Comparison of ENCODE assay signal across 8 cellular contexts in the genomic region with DNA sequence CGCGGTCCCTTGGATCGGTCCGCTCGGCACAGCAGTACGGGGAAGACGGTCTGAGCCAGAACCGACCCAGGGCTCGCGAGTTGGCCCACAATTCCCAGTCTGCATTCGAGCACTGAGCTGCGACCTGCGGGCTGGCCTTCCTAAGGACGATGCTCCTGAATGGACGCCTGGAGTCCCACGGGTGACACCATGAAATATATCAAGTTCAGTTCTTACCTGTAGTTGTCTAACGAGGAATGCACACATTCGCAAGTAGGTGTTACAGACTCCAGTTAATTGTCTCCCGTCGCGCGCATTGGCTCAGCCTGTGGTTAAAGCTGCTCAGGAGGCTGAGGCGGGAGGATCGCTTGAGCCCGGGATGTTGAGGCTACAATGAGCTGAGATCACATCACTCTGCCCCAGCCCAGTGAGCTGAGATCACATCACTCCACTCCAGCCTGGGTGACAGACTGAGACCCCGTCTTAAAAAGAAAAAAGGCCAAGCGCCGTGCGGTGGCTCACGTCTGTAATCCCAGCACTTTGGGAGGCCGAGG. TPM values are rescaled to one million over a fixed set of nuclear protein-coding genes. Genes with fewer than 3 reads are reported as not detected.
DNase-seq lines count a peak whose midpoint lies in the region; ATAC-seq and TF ChIP-seq lines count a peak whose summit lies in the region.

No MANE protein-coding gene starts in this region.

- H3K9me3 ChIP-seq in CD4-positive, alpha-beta memory T cell (ENCODE audit: control insufficient read depth in 1 of 2, low read length in 2 of 2): no peaks in the 10 kb centered on the region
- H3K9me3 ChIP-seq in PC-9 (ENCODE audit: insufficient read depth, low read depth) (no peaks in the 10 kb centered on the region), endocrine pancreas (ENCODE audit: control insufficient read depth, low read length) (no peaks in the 10 kb centered on the region), neuron (ENCODE audit: low read length) (no peaks in the 10 kb centered on the region)

- H3K4me3 Mint-ChIP-seq in CD4-positive, alpha-beta memory T cell: peak overlapping the region; percentile 87 to 96 (median 90)

- CTCF ChIA-PET in CD4-positive, alpha-beta memory T cell (lab: Charles Lee; ENCODE audit: partially characterized antibody): interaction anchor here (0.6 to 4.1 kb wide), 4 partner anchors 22 to 221 kb away, joined by 3 to 34 read pairs (median 12); a partner anchor contains a TSS
- CTCF ChIA-PET in PC-9 (lab: Charles Lee): no interaction called here

- H3K4me2 ChIP-seq in PC-9: peak overlapping the region; percentile 83

- peak overlapping the region; percentile 87 to 94 (median 92) for H3K27ac Mint-ChIP-seq in CD4-positive, alpha-beta memory T cell

- peaks cover 12% of the 10 kb centered on the region for H3K4me1 ChIP-seq in CD4-positive, alpha-beta memory T cell (ENCODE audit: insufficient read depth, low read length)
- peaks cover 15% of the 10 kb centered on the region for H3K4me1 ChIP-seq in PC-9 (replicated peaks; ENCODE audit: insufficient read depth)
- H3K4me1 ChIP-seq in endocrine pancreas (ENCODE audit: control insufficient read depth, insufficient read depth, low read length): no peaks in the 10 kb centered on the region
- no peaks in the 10 kb centered on the region for H3K4me1 ChIP-seq in neuron (ENCODE audit: insufficient read depth, low read length)

- intact Hi-C loops in CD4-positive, alpha-beta memory T cell (cut with micrococcal nuclease): no loop called here
- intact Hi-C loops in PC-9 (cut with micrococcal nuclease; ENCODE audit: unreplicated experiment): loop anchor here (10.0 kb wide), 1 partner anchor 822 kb away; no protein-coding TSS in a partner anchor

- POLR2A ChIA-PET in CD4-positive, alpha-beta memory T cell (lab: Charles Lee; ENCODE audit: partially characterized antibody): interaction anchor here (0.7 to 3.2 kb wide), 10 partner anchors 19 to 893 kb away, joined by 3 to 38 read pairs (median 5); a partner anchor contains a TSS
- POLR2A ChIA-PET in PC-9 (lab: Charles Lee; ENCODE audit: unreplicated experiment): no interaction called here

- H4K20me1 ChIP-seq in PC-9 (ENCODE audit: insufficient read depth): no peaks in the 10 kb centered on the region

- no peak for ATAC-seq in GM21515 (IDR thresholded peaks at IDR 0.05; ENCODE audit: unreplicated experiment)
- ATAC-seq in GM19351 (IDR thresholded peaks at IDR 0.05; ENCODE audit: unreplicated experiment): no peak

- H3K27ac ChIP-seq in CD4-positive, alpha-beta memory T cell (ENCODE audit: low read depth, low read length): peak overlapping the region; percentile 87
- peak overlapping the region; percentile 47; the same call in 1 of the 2 replicates for H3K27ac ChIP-seq in PC-9

- H3K36me3 Mint-ChIP-seq in CD4-positive, alpha-beta memory T cell: peaks cover 25 to 26% of the 10 kb centered on the region in 2 donors

- H3K9me2 ChIP-seq in PC-9 (ENCODE audit: insufficient read depth): no peaks in the 10 kb centered on the region

- H3K27me3 ChIP-seq in CD4-positive, alpha-beta memory T cell (ENCODE audit: insufficient read depth, low read length): no peaks in the 10 kb centered on the region
- H3K27me3 ChIP-seq in PC-9 (ENCODE audit: insufficient read depth, low read depth): no peaks in the 10 kb centered on the region
- H3K27me3 ChIP-seq in endocrine pancreas (ENCODE audit: control insufficient read depth, insufficient read depth, low read length): no peaks in the 10 kb centered on the region
- peaks cover 6% of the 10 kb centered on the region for H3K27me3 ChIP-seq in neuron (ENCODE audit: insufficient read depth, low read length)

- DNase-seq in CD4-positive, alpha-beta memory T cell: peak in 2 of 5 donors; percentile 7 to 45
- DNase-seq in PC-9: no peak
- no peak for DNase-seq in CD1c-positive myeloid dendritic cell (ENCODE audit: extremely low spot score)
- DNase-seq in ureter (ENCODE audit: low spot score): no peak

- peaks cover 10% of the 10 kb centered on the region; the same call in 1 of the 2 replicates for H3F3A ChIP-seq in PC-9 (ENCODE audit: insufficient read depth, low read depth)

- peaks cover 2 to 3% of the 10 kb centered on the region in 2 donors for H3K27me3 Mint-ChIP-seq in CD4-positive, alpha-beta memory T cell

- no TSS peak for BruUV-seq in PC-9 (replicated peaks; lab: Mats Ljungman, UMichigan)

- H3K79me2 ChIP-seq in PC-9 (ENCODE audit: low read depth): peaks cover 8% of the 10 kb centered on the region

- peaks cover 13 to 46% (median 22%) of the 10 kb centered on the region in 4 donors for H3K4me1 Mint-ChIP-seq in CD4-positive, alpha-beta memory T cell

- H3K4me3 ChIP-seq in CD4-positive, alpha-beta memory T cell (ENCODE audit: low read length in 2 of 2): peak overlapping the region; percentile 58 to 82
- peak overlapping the region; percentile 69 for H3K4me3 ChIP-seq in PC-9
- no peak overlapping the region for H3K4me3 ChIP-seq in endocrine pancreas (ENCODE audit: control insufficient read depth, insufficient read depth, low read length)
- H3K4me3 ChIP-seq in neuron (ENCODE audit: low read length): peak overlapping the region; percentile 71

- peak overlapping the region; percentile 2 for H3K9ac ChIP-seq in endocrine pancreas (ENCODE audit: control insufficient read depth, insufficient read depth, low read length)

- no peaks in the 10 kb centered on the region for H3K36me3 ChIP-seq in CD4-positive, alpha-beta memory T cell (ENCODE audit: insufficient read depth, low read length)
- H3K36me3 ChIP-seq in PC-9 (ENCODE audit: low read depth) (peaks cover 8% of the 10 kb centered on the region; the same call in 1 of the 2 replicates), endocrine pancreas (ENCODE audit: control insufficient read depth, insufficient read depth, low read length) (peaks cover 2% of the 10 kb centered on the region), neuron (ENCODE audit: insufficient read depth, low read length) (peaks cover 19% of the 10 kb centered on the region)

- TF ChIP-seq CTCF in PC-9 (conservative IDR thresholded peaks at IDR 0.05): peak; percentile 43

- peak overlapping the region; percentile 96 for H2AFZ ChIP-seq in PC-9
- peak overlapping the region; percentile 97 for H2AFZ ChIP-seq in neuron (ENCODE audit: low read depth, low read length)

- peaks cover 0 to 2% (median 0%) of the 10 kb centered on the region in 8 donors for H3K9me3 Mint-ChIP-seq in CD4-positive, alpha-beta memory T cell

RNA-seq across cellular contexts. Expression of a gene that starts 0.8 kb away (rescaled TPM):
- 1 to 10 TPM; 4.4 to 5.8 TPM for total RNA-seq in CD4-positive, alpha-beta memory T cell
- 1 to 10 TPM; 4.5 to 7.2 TPM for polyA plus RNA-seq in CD4-positive, alpha-beta memory T cell
- total RNA-seq in PC-9 (2021) (5.6 and 11.5 TPM in 2 replicates), ureter (10.7 TPM)

RNA-seq across cellular contexts. Expression of a gene that starts 30.9 kb away (rescaled TPM):
- total RNA-seq in CD4-positive, alpha-beta memory T cell: 10 to 100 TPM; 31.4 to 31.7 TPM
- 10 to 100 TPM in 1 of 2 donors, 1 to 10 TPM in 1; 7.3 to 26.3 TPM for polyA plus RNA-seq in CD4-positive, alpha-beta memory T cell
- 10.4 and 10.9 TPM in 2 replicates for total RNA-seq in PC-9 (2021)
- total RNA-seq in ureter: 54.6 TPM
